Comparison of ENCODE assay signal across 18 cellular contexts in genomic region chr5:133681896-133682295, GRCh38.
"Had no signal": no experiment of that assay in that cellular context is flagged by ENCODE, and none has a peak within 500 bp of the region (broad histone marks: within the 10 kb centered on the region; RNA-seq: fewer than 3 reads in every experiment).

No MANE protein-coding gene starts in this region.

- H3K36me3 ChIP-seq: lower lobe of right lung, tibial nerve, WERI-Rb-1 had no signal

- DNase-seq: activated CD4-positive, alpha-beta memory T cell treated with anti-CD3 and anti-CD28 coated beads for 36 hours; activated gamma-delta T cell treated with Interleukin-2 at 50 U/mL for 16 hours; activated T-cell treated with anti-CD3 and anti-CD28 coated beads, Interleukin-2, amount 50 U/mL, for 72 hours; central memory CD4-positive, alpha-beta T cell; cortex of kidney; effector CD8-positive, alpha-beta T cell; foreskin melanocyte; immature natural killer cell; lower lobe of right lung; stimulated activated CD4-positive, alpha-beta T cell treated with anti-CD3 and anti-CD28 coated beads, Interleukin-12 subunit alpha, Interleukin-12 subunit beta, amount 100 ng/mL, for 4 hours; stimulated activated CD4-positive, alpha-beta T cell treated with anti-CD3 and anti-CD28 coated beads, Interleukin-2, amount 100 ng/mL, for 24 hours; T-helper 17 cell; WERI-Rb-1 had no signal

- H3K27me3 ChIP-seq: tibial nerve had no signal

- H3K4me3 Mint-ChIP-seq: activated CD4-positive, alpha-beta memory T cell treated with anti-CD3 and anti-CD28 coated beads for 36 hours; activated naive CD8-positive, alpha-beta T cell; activated T-cell treated with anti-CD3 and anti-CD28 coated beads, Interleukin-2, amount 50 U/mL, for 72 hours; brain; immature natural killer cell; mesothelial cell of epicardium; stimulated activated effector memory CD8-positive, alpha-beta T cell treated with anti-CD3 and anti-CD28 coated beads, Interleukin-12 subunit alpha, Interleukin-12 subunit beta, amount 100 ng/mL, for 72 hours; T-helper 17 cell had no signal

- ATAC-seq: activated T-cell treated with anti-CD3 and anti-CD28 coated beads, Interleukin-2, amount 50 U/mL, for 72 hours; lower lobe of right lung; stimulated activated effector memory CD8-positive, alpha-beta T cell treated with anti-CD3 and anti-CD28 coated beads, Interleukin-12 subunit alpha, Interleukin-12 subunit beta, amount 100 ng/mL, for 72 hours; T-helper 17 cell had no signal

- H3K4me3 ChIP-seq: lower lobe of right lung, tibial nerve had no signal

- H3K36me3 Mint-ChIP-seq: activated CD4-positive, alpha-beta memory T cell treated with anti-CD3 and anti-CD28 coated beads for 36 hours; activated naive CD8-positive, alpha-beta T cell; brain; immature natural killer cell; mesothelial cell of epicardium; stimulated activated effector memory CD8-positive, alpha-beta T cell treated with anti-CD3 and anti-CD28 coated beads, Interleukin-12 subunit alpha, Interleukin-12 subunit beta, amount 100 ng/mL, for 72 hours had no signal

- H3K9me3 ChIP-seq: lower lobe of right lung, tibial nerve had no signal

- H3K27ac ChIP-seq: lower lobe of right lung, tibial nerve, WERI-Rb-1 had no signal

- H3K4me1 Mint-ChIP-seq: immature natural killer cell; mesothelial cell of epicardium; stimulated activated effector memory CD8-positive, alpha-beta T cell treated with anti-CD3 and anti-CD28 coated beads, Interleukin-12 subunit alpha, Interleukin-12 subunit beta, amount 100 ng/mL, for 72 hours had no signal

- H3K4me1 ChIP-seq: lower lobe of right lung, tibial nerve had no signal

- H3K27ac Mint-ChIP-seq: activated CD4-positive, alpha-beta memory T cell treated with anti-CD3 and anti-CD28 coated beads for 36 hours; activated naive CD8-positive, alpha-beta T cell; activated T-cell treated with anti-CD3 and anti-CD28 coated beads, Interleukin-2, amount 50 U/mL, for 72 hours; immature natural killer cell; mesothelial cell of epicardium; stimulated activated effector memory CD8-positive, alpha-beta T cell treated with anti-CD3 and anti-CD28 coated beads, Interleukin-12 subunit alpha, Interleukin-12 subunit beta, amount 100 ng/mL, for 72 hours; T-helper 17 cell had no signal

- H3K9me3 Mint-ChIP-seq: activated CD4-positive, alpha-beta memory T cell treated with anti-CD3 and anti-CD28 coated beads for 36 hours; activated T-cell treated with anti-CD3 and anti-CD28 coated beads, Interleukin-2, amount 50 U/mL, for 72 hours; immature natural killer cell; mesothelial cell of epicardium; stimulated activated effector memory CD8-positive, alpha-beta T cell treated with anti-CD3 and anti-CD28 coated beads, Interleukin-12 subunit alpha, Interleukin-12 subunit beta, amount 100 ng/mL, for 72 hours had no signal

- H3K27me3 Mint-ChIP-seq: brain had no signal
